Comparison of ENCODE assay signal across 8 cellular contexts in the genomic region with DNA sequence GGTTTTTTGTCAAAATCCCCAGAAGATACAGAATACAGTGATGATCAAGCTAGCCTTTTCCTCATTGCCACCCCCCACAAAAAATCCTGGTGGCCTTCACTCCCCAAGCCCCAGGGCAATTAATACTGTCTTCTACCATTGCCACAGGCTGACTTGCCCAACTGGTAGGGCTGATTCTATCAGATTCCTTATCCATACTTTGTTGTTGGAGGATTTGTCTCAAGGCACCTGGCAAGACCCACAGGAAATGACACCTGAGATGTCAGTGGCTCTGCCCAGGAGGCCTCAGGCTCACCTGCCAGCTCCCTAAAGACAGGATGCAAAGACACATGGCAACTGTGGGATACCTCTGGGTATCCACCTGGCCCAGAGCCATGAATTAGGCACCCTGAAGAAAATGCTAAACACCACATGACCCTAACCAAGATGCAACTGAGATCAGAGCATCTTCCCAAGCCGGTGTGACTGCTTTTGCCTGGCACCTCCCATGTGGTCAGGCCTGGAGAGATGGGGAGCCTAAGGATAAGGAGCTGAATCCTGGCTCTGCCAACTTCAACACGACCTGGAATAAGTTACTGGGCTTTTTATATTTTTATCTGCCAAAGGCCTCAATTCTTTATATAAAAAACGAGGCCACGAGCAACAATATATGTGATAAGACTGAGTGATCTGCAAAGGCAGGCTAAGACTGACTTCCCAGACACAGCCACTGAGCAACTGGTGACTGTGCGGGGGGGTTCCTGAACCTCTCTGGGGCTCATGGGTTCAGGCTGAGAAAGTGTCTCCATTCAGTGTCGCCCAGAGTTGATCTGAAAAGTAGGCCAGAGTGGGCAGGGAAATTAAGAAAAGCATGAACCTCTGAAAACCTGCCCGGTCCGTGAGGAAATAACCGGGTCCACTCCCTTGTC. TPM values are rescaled to one million over a fixed set of nuclear protein-coding genes. Genes with fewer than 3 reads are reported as not detected.
DNase-seq lines count a peak whose midpoint lies in the region; ATAC-seq, FAIRE-seq and TF ChIP-seq lines count a peak whose summit lies in the region.

No MANE protein-coding gene starts in this region.

- peak overlapping the region; percentile 90 to 97 for H3K27ac Mint-ChIP-seq in effector memory CD8-positive, alpha-beta T cell
- H3K27ac Mint-ChIP-seq in naive thymus-derived CD8-positive, alpha-beta T cell = peak overlapping the region; percentile 88 to 98 (median 94)

- peaks cover 25 to 37% of the 10 kb centered on the region in 2 donors for H3K4me1 Mint-ChIP-seq in effector memory CD8-positive, alpha-beta T cell (ENCODE audit: low read depth in 2 of 2)
- H3K4me1 Mint-ChIP-seq in naive thymus-derived CD8-positive, alpha-beta T cell = peaks cover 14 to 49% (median 47%) of the 10 kb centered on the region in 4 donors

- H3K36me3 Mint-ChIP-seq in effector memory CD8-positive, alpha-beta T cell (ENCODE audit: insufficient read depth) = peaks cover 12% of the 10 kb centered on the region
- H3K36me3 Mint-ChIP-seq in naive thymus-derived CD8-positive, alpha-beta T cell = peaks cover 0 to 16% (median 0%) of the 10 kb centered on the region in 3 donors

- H3K9me3 Mint-ChIP-seq in effector memory CD8-positive, alpha-beta T cell = no peaks in the 10 kb centered on the region
- no peaks in the 10 kb centered on the region for H3K9me3 Mint-ChIP-seq in naive thymus-derived CD8-positive, alpha-beta T cell

- ATAC-seq in HG02981 (IDR thresholded peaks at IDR 0.05; ENCODE audit: unreplicated experiment) (peak; percentile 16), GM18519 (IDR thresholded peaks at IDR 0.05; ENCODE audit: low FRiP score, unreplicated experiment) (no peak)
- ATAC-seq in effector memory CD8-positive, alpha-beta T cell (replicated peaks) = peak; percentile 50
- ATAC-seq in naive thymus-derived CD8-positive, alpha-beta T cell = peak; percentile 7 to 28

- no peak for TF ChIP-seq CTCF in WI38 (IDR thresholded peaks at IDR 0.05; ENCODE audit: low read depth, low read length)

- H3K4me3 ChIP-seq in WI38 (ENCODE audit: low read depth, low read length) = peak overlapping the region; percentile 76

- DNase-seq in GM18507 (ENCODE audit: extremely low spot score, insufficient read length, low read depth) = no peak
- DNase-seq in effector memory CD8-positive, alpha-beta T cell = peak in 1 of 3 experiments; percentile 19
- peak in 4 of 10 donors; percentile 3 to 19 (median 10) for DNase-seq in naive thymus-derived CD8-positive, alpha-beta T cell
- DNase-seq in NCI-H2029 (lab: John Stamatoyannopoulos, UW) = no peak
- DNase-seq in foreskin melanocyte = no peak

- H3K4me3 Mint-ChIP-seq in effector memory CD8-positive, alpha-beta T cell = peak overlapping the region; percentile 93 to 96
- peak overlapping the region; percentile 85 to 98 (median 92) for H3K4me3 Mint-ChIP-seq in naive thymus-derived CD8-positive, alpha-beta T cell

- peak; percentile 35 for FAIRE-seq in GM18507 (lab: Jason Lieb, UNC)

- POLR2A ChIA-PET in naive thymus-derived CD8-positive, alpha-beta T cell (lab: Charles Lee) = interaction anchor here (0.5 to 9.4 kb wide), 7 partner anchors 9 to 146 kb away, joined by 3 to 152 read pairs (median 5); partner anchors contain the start of gene G3BP1

- no peaks in the 10 kb centered on the region for H3K27me3 Mint-ChIP-seq in effector memory CD8-positive, alpha-beta T cell
- no peaks in the 10 kb centered on the region for H3K27me3 Mint-ChIP-seq in naive thymus-derived CD8-positive, alpha-beta T cell

RNA-seq across cellular contexts. Expression of gene ATOX1, which starts 0.9 kb away (rescaled TPM):
- total RNA-seq in naive thymus-derived CD8-positive, alpha-beta T cell = 10 to 100 TPM; 26.8 to 32.7 TPM
- 10 to 100 TPM; 50.9 to 58.7 (median 58.0) TPM for polyA plus RNA-seq in naive thymus-derived CD8-positive, alpha-beta T cell

RNA-seq across cellular contexts. Expression of gene G3BP1, which starts 14.3 kb away (rescaled TPM):
- total RNA-seq in naive thymus-derived CD8-positive, alpha-beta T cell = 100 to 1,000 TPM; 179 to 188 TPM
- polyA plus RNA-seq in naive thymus-derived CD8-positive, alpha-beta T cell = 100 to 1,000 TPM; 128 to 145 (median 145) TPM
